25 cellular contexts compared by ENCODE assay signal in the genomic region with DNA sequence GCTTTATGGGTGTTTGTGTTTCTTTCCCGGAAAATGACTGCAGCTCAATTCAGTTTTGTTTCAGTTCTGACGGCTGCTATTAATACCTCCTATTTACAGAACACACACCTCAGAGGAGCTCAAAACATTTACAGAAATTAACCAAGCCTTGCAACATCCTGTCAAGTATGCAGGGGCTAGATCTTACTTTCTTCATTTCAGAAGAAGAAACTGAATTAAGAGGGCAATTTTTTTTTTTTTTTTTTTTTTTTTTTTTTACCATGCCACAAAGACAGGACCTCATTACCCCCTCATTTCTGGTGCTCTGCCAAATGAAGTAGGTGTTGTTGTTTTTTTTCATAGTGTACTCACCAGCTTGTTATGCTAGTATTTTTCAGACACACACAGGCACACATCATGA. TPM values are rescaled to one million over a fixed set of nuclear protein-coding genes. Genes with fewer than 3 reads are reported as not detected.
A peak's percentile ranks its signal among the peaks of the same experiment; 100 is the strongest.
DNase-seq lines count a peak whose midpoint lies in the region; ATAC-seq, FAIRE-seq and TF ChIP-seq lines count a peak whose summit lies in the region.
"Had no signal": no experiment of that assay in that cellular context is flagged by ENCODE, and none has a peak within 500 bp of the region (broad histone marks: within the 10 kb centered on the region; RNA-seq: fewer than 3 reads in every experiment).

No MANE protein-coding gene starts in this region.

- TF ChIP-seq POLR2A in HepG2 (IDR thresholded peaks at IDR 0.05; ENCODE audit: insufficient read depth in 1 of 2, low read depth in 2 of 2, low read length in 2 of 2) = no peak

- CTCF ChIA-PET in AG04450 (lab: Charles Lee) = interaction anchor here (0.6 to 1.5 kb wide), 4 partner anchors 46 to 511 kb away, joined by 4 to 7 read pairs (median 6); no protein-coding TSS in a partner anchor
- CTCF ChIA-PET in HepG2 (lab: Yijun Ruan, JAX; ENCODE audit: low intra/inter-chr PET ratio, low total read pairs) = no interaction called here

- no peak for DNase-seq in AG04450 (ENCODE audit: low read depth, low spot score)
- DNase-seq in NCI-H1092 treated with DMSO at 0.1 percent for 48 hours (lab: John Stamatoyannopoulos, UW) = peak; percentile 52
- peak; percentile 41 to 53 for DNase-seq in cardiac fibroblast (ENCODE audit: low read depth in 2 of 2)
- no peak for DNase-seq in osteoblast (ENCODE audit: insufficient read length, low spot score, missing footprints)
- no peak for DNase-seq in SIG-M5 treated with dmso at 0.1 percent for 504 hours (lab: John Stamatoyannopoulos, UW; ENCODE audit: unreplicated experiment)
- no peak for DNase-seq in HepG2 (ENCODE audit: low spot score)
- DNase-seq in heart right ventricle = no peak
- no peak for DNase-seq in left colon
- DNase-seq: activated CD4-positive, alpha-beta T cell treated with anti-CD3 and anti-CD28 coated beads for 1 hour; activated naive CD8-positive, alpha-beta T cell treated with anti-CD3 and anti-CD28 coated beads for 36 hours; CD4-positive, alpha-beta T cell; gastrocnemius medialis; KBM-7; left cardiac atrium; NCI-H1048; NCI-H2171; NCI-H774; Peyer's patch; stimulated activated CD4-positive, alpha-beta T cell treated with anti-CD3 and anti-CD28 coated beads, Interleukin-12 subunit alpha, Interleukin-12 subunit beta, amount 100 ng/mL, for 4 hours; stimulated activated CD8-positive, alpha-beta memory T cell treated with anti-CD3 and anti-CD28 coated beads, Interleukin-4, amount 100 ng/mL, for 48 hours; substantia nigra; T-helper 9 cell had no signal

- H3K4me2 ChIP-seq in osteoblast (ENCODE audit: insufficient read depth, low read length) = peak overlapping the region; percentile 19
- H3K4me2 ChIP-seq in HepG2 (ENCODE audit: low read depth, low read length) = no peak overlapping the region

- H3K27me3 ChIP-seq in AG04450 (ENCODE audit: control insufficient read depth, insufficient read depth, low read length) = no peaks in the 10 kb centered on the region
- no peaks in the 10 kb centered on the region for H3K27me3 ChIP-seq in osteoblast (ENCODE audit: insufficient read depth, low read length)
- H3K27me3 ChIP-seq in HepG2 (ENCODE audit: control insufficient read depth in 1 of 2, insufficient read depth in 2 of 2, low read length in 2 of 2) = no peaks in the 10 kb centered on the region
- no peaks in the 10 kb centered on the region for H3K27me3 ChIP-seq in heart right ventricle
- H3K27me3 ChIP-seq: cardiac muscle cell, gastrocnemius medialis, Peyer's patch had no signal

- FAIRE-seq in HepG2 (lab: Jason Lieb, UNC) = no peak

- H3K4me1 ChIP-seq in osteoblast (ENCODE audit: insufficient read depth, low read length) (peaks cover 95% of the 10 kb centered on the region), HepG2 (ENCODE audit: insufficient read depth, low read length) (no peaks in the 10 kb centered on the region), heart right ventricle (peaks cover 0 to 5% (median 0%) of the 10 kb centered on the region in 9 donors)
- H3K4me1 ChIP-seq: Peyer's patch had no signal

- POLR2A ChIA-PET in AG04450 (lab: Yijun Ruan, JAX) = interaction anchor here (0.7 to 1.3 kb wide), 6 partner anchors 14 to 71 kb away, joined by 3 to 4 read pairs (median 4); no protein-coding TSS in a partner anchor
- POLR2A ChIA-PET in HepG2 (lab: Yijun Ruan, JAX) = no interaction called here

- ATAC-seq in HepG2 = no peak
- ATAC-seq in heart right ventricle = no peak
- no peak for ATAC-seq in left colon
- ATAC-seq: gastrocnemius medialis, left cardiac atrium had no signal

- peaks cover 99% of the 10 kb centered on the region for H3K79me2 ChIP-seq in osteoblast (ENCODE audit: insufficient read depth, low read length)
- H3K79me2 ChIP-seq in HepG2 (ENCODE audit: insufficient read depth, low read length) = no peaks in the 10 kb centered on the region

- H3K4me3 ChIP-seq in AG04450 (ENCODE audit: low read depth, low read length) = no peak overlapping the region
- no peak overlapping the region for H3K4me3 ChIP-seq in cardiac fibroblast (replicated peaks in 1 of 2; ENCODE audit: low read depth in 2 of 2, low read length in 2 of 2)
- H3K4me3 ChIP-seq in osteoblast (ENCODE audit: insufficient read depth, low read length) = no peak overlapping the region
- H3K4me3 ChIP-seq in HepG2 (replicated peaks in 1 of 3; ENCODE audit: insufficient read depth in 1 of 3, low read depth in 2 of 3, low read length in 3 of 3) = no peak overlapping the region
- no peak overlapping the region for H3K4me3 ChIP-seq in heart right ventricle
- H3K4me3 ChIP-seq: cardiac muscle cell, gastrocnemius medialis, Peyer's patch had no signal

- H3K27ac ChIP-seq in AG04450 (ENCODE audit: low read depth, low read length) (peak overlapping the region; percentile 53), osteoblast (ENCODE audit: low read depth, low read length) (peak overlapping the region; percentile 95), HepG2 (ENCODE audit: extremely low read length, insufficient read depth, low read length) (no peak overlapping the region), heart right ventricle (no peak overlapping the region)
- H3K27ac ChIP-seq: cardiac muscle cell, gastrocnemius medialis had no signal

- no peak for TF ChIP-seq RAD21 in HepG2 (CRISPR knock-in tag; IDR thresholded peaks at IDR 0.05)

- H2AFZ ChIP-seq in osteoblast (ENCODE audit: low read length) (no peak overlapping the region), HepG2 (ENCODE audit: low read length) (no peak overlapping the region)

- no peak for TF ChIP-seq EP300 in HepG2 (IDR thresholded peaks at IDR 0.05; ENCODE audit: low read depth in 2 of 2, low read length in 2 of 2)
- TF ChIP-seq EP300 in HepG2 (CRISPR knock-in tag; IDR thresholded peaks at IDR 0.05; ENCODE audit: borderline replicate concordance) = no peak

- BruUV-seq in HepG2 (replicated peaks; lab: Mats Ljungman, UMichigan) = no TSS peak

- in situ Hi-C loops in HepG2 (cut with HindIII; ENCODE audit: extremely low pct_ligation_motif_present, low pct_unique_long_range_greater_than_20kb) = no loop called here

- H3K9ac ChIP-seq in HepG2 (ENCODE audit: insufficient read depth, low read depth, low read length) = no peak overlapping the region

- H3K9me3 ChIP-seq in AG04450 (ENCODE audit: control insufficient read depth, insufficient read depth, low read length) = no peaks in the 10 kb centered on the region
- H3K9me3 ChIP-seq in osteoblast (ENCODE audit: low read depth, low read length) = no peaks in the 10 kb centered on the region
- no peaks in the 10 kb centered on the region for H3K9me3 ChIP-seq in HepG2 (ENCODE audit: low read length)
- no peaks in the 10 kb centered on the region for H3K9me3 ChIP-seq in heart right ventricle
- H3K9me3 ChIP-seq: gastrocnemius medialis, Peyer's patch had no signal

- H4K20me1 ChIP-seq in osteoblast (ENCODE audit: insufficient read depth, low read length) (no peaks in the 10 kb centered on the region), HepG2 (ENCODE audit: insufficient read depth, low read length) (no peaks in the 10 kb centered on the region)

- peaks cover 69% of the 10 kb centered on the region for H3K36me3 ChIP-seq in osteoblast (ENCODE audit: insufficient read depth, low read length)
- H3K36me3 ChIP-seq in HepG2 (replicated peaks in 1 of 2; ENCODE audit: control insufficient read depth in 1 of 2, insufficient read depth in 2 of 2, low read length in 2 of 2) = no peaks in the 10 kb centered on the region
- no peaks in the 10 kb centered on the region for H3K36me3 ChIP-seq in heart right ventricle
- H3K36me3 ChIP-seq: cardiac muscle cell, gastrocnemius medialis, Peyer's patch had no signal

- WGBS in HepG2 (ENCODE audit: low lambda C conversion rate) = 56% methylated on average over 2 of the region's 2 CpGs
- WGBS in heart right ventricle, 2 donors = 61 to 69% methylated on average over 2 of the region's 2 CpGs

- intact Hi-C loops in HepG2 (cut with micrococcal nuclease; ENCODE audit: unreplicated experiment) = no loop called here
- intact Hi-C loops in heart right ventricle (cut with DNase I) = no loop called here
- intact Hi-C loops in left colon (cut with DNase I, micrococcal nuclease) = no loop called here

- TF ChIP-seq CTCF in AG04450 (IDR thresholded peaks at IDR 0.05; ENCODE audit: low read depth, low read length) (no peak), cardiac fibroblast (IDR thresholded peaks at IDR 0.05; ENCODE audit: low read depth, low read length) (no peak), osteoblast (IDR thresholded peaks at IDR 0.05; ENCODE audit: extremely low read depth, low read depth, low read length) (no peak), HepG2 (CRISPR knock-in tag; IDR thresholded peaks at IDR 0.05) (no peak), heart right ventricle (IDR thresholded peaks at IDR 0.05) (no peak)

TF ChIP-seq in HepG2, 621 proteins besides CTCF, POLR2A, EP300 and RAD21 (continues in another document):
- TF ChIP-seq GATAD2A (CRISPR knock-in tag; IDR thresholded peaks at IDR 0.05) = no peak

RNA-seq across cellular contexts. Expression of a gene that starts 50.0 kb away (rescaled TPM):
- polyA plus RNA-seq in AG04450 (2011; rRNA removed) (0.48 and 0.94 TPM in 2 replicates), HepG2 (2011; rRNA removed) (not detected in 2 replicates), heart right ventricle (not detected)
- polyA minus RNA-seq in AG04450 (2011; rRNA and poly(A)+ RNA removed) = 19.8 and 30.4 TPM in 2 replicates
- total RNA-seq in osteoblast (18.1 and 20.0 TPM in 2 replicates), HepG2 (2016; rRNA removed; fragmentation: Illumina TruSeq; extraction: Trizol) (not detected in 2 replicates), heart right ventricle (under 1 TPM in 1 of 10 donors, not detected in 9; 0.70 TPM), left colon (not detected)
- not detected in 2 replicates for total RNA-seq in HepG2 (2016; cell fraction: cytosol; rRNA removed; fragmentation: Illumina TruSeq; extraction: Trizol; ENCODE audit: low read depth)
- not detected in 2 replicates for total RNA-seq in HepG2 (2016; cell fraction: insoluble cytoplasmic fraction; rRNA removed; fragmentation: Illumina TruSeq; extraction: Trizol)
- total RNA-seq in HepG2 (2016; cell fraction: membrane; rRNA removed; fragmentation: Illumina TruSeq; extraction: Trizol) = not detected in 2 replicates
- not detected in 2 replicates for total RNA-seq in HepG2 (2016; cell fraction: nucleus; rRNA removed; fragmentation: Illumina TruSeq; extraction: Trizol)
- polyA plus RNA-seq in HepG2 (2011; cell fraction: cytosol; rRNA removed) = not detected in 2 replicates
- polyA plus RNA-seq in HepG2 (2011; cell fraction: nucleus; rRNA removed) = not detected in 2 replicates
- polyA plus RNA-seq in HepG2 (2012) = not detected in 2 replicates
- not detected in 2 replicates for polyA plus RNA-seq in HepG2 (2016; cell fraction: cytosol; fragmentation: Illumina TruSeq; extraction: Trizol; ENCODE audit: low read depth)
- not detected in 2 replicates for polyA plus RNA-seq in HepG2 (2016; cell fraction: insoluble cytoplasmic fraction; fragmentation: Illumina TruSeq; extraction: Trizol; ENCODE audit: low read depth)
- not detected in 2 replicates for polyA plus RNA-seq in HepG2 (2016; cell fraction: membrane; fragmentation: Illumina TruSeq; extraction: Trizol; ENCODE audit: low read depth)
- not detected in 2 replicates for polyA plus RNA-seq in HepG2 (2016; cell fraction: nucleus; fragmentation: Illumina TruSeq; extraction: Trizol; ENCODE audit: insufficient read depth, low read depth)
- polyA minus RNA-seq in HepG2 (2011; rRNA and poly(A)+ RNA removed; ENCODE audit: low replicate concordance) = 4.2 TPM in 1 of 2 replicates, not detected in the other
- not detected in 2 replicates for polyA minus RNA-seq in HepG2 (2011; cell fraction: cytosol; rRNA and poly(A)+ RNA removed)
- polyA minus RNA-seq in HepG2 (2011; cell fraction: nucleus; rRNA and poly(A)+ RNA removed) = not detected in 2 replicates
- total RNA-seq: activated naive CD8-positive, alpha-beta T cell treated with anti-CD3 and anti-CD28 coated beads for 36 hours; activated T-helper 1 cell treated with anti-CD3 and anti-CD28 coated beads, Interleukin-12 subunit alpha, Interleukin-12 subunit beta, Interleukin-2, Interleukin-4 antibody, amounts not matched to agents 30 ng/mL and 10 ng/mL and 1 ng/mL, durations not matched to agents 14 hours and 24 hours and 36 hours; CD4-positive, alpha-beta T cell; neural crest cell; Peyer's patch had no signal

Comparison
In these comparisons a context has a peak if more than half of its experiments do, and no peak if none do; other contexts are left out.
1. DNase-seq: peak in NCI-H1092 treated with DMSO at 0.1 percent for 48 hours (single experiment) and cardiac fibroblast (2 of 2); none in AG04450 (single experiment), osteoblast (single experiment), SIG-M5 treated with dmso at 0.1 percent for 504 hours (single experiment), HepG2 (single experiment), heart right ventricle (0 of 2) and left colon (0 of 2).
2. H3K27ac ChIP-seq: peak in AG04450 (single experiment) and osteoblast (single experiment); none in HepG2 (single experiment) and heart right ventricle (0 of 10).
3. RNA of a gene that starts 50.0 kb away (total RNA-seq): 18.1 to 20.0 TPM in osteoblast; not detected in left colon, 0.70 TPM in heart right ventricle and not detected in HepG2; every median in the first group is over 10 times any median in the second.